Comparison of ENCODE assay signal across 19 cellular contexts in the genomic region with DNA sequence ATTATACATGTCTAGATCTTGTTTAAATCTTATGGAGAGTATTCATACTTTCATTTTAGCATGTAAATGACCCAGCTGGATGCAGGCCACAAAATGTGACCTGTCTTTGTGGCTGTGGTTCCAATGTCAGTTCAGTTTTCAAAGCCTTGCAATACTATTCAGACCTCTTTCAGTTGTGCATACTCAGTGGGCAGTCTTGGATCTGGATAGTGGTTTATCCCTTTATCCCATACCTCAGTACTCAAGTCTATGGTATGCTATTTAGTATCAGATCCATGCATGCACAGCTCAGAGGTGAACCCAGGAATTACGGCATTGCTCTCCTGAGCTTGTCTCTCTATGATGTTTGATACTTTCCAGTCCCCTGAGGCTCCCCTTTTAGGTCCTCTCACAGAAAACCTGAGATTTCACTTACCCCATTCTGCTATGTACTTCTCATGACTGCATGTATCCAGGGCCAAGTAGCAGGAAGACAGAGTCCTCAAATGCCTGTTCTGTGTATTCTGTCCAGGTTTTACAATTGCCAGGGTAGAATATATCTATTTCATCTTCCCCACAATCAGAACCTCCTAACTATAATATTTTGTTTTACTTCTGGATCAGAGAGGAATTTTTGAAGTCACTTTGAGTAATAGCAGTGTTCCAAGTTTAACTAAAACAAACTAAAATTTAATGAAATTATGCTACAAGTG. TPM values are rescaled to one million over a fixed set of nuclear protein-coding genes. Genes with fewer than 3 reads are reported as not detected.
A peak's percentile ranks its signal among the peaks of the same experiment; 100 is the strongest.
DNase-seq lines count a peak whose midpoint lies in the region; ATAC-seq and TF ChIP-seq lines count a peak whose summit lies in the region.
"Had no signal": no experiment of that assay in that cellular context is flagged by ENCODE, and none has a peak within 500 bp of the region (broad histone marks: within the 10 kb centered on the region; RNA-seq: fewer than 3 reads in every experiment).

No MANE protein-coding gene starts in this region.

- no peak for ATAC-seq in GM19328 (IDR thresholded peaks at IDR 0.05; ENCODE audit: unreplicated experiment)
- ATAC-seq: activated T-cell treated with anti-CD3 and anti-CD28 coated beads, Interleukin-2, amount 50 U/mL, for 72 hours; GM12878 had no signal

- H3K36me3 ChIP-seq in osteoblast (ENCODE audit: insufficient read depth, low read length) (no peaks in the 10 kb centered on the region), vagina (no peaks in the 10 kb centered on the region)
- H3K36me3 ChIP-seq: BLaER1, colonic mucosa, SJCRH30, tibial nerve had no signal

- H3K4me3 ChIP-seq in epithelial cell of proximal tubule (ENCODE audit: low read depth, low read length) (no peak overlapping the region), osteoblast (ENCODE audit: insufficient read depth, low read length) (no peak overlapping the region), vagina (no peak overlapping the region)
- H3K4me3 ChIP-seq: BLaER1, colonic mucosa, GM12878, SJCRH30, tibial nerve had no signal

- peak overlapping the region; percentile 27 for H2AFZ ChIP-seq in osteoblast (ENCODE audit: low read length)

- no peak for TF ChIP-seq POLR2A in vagina (IDR thresholded peaks at IDR 0.05)

- no peaks in the 10 kb centered on the region for H3K79me2 ChIP-seq in osteoblast (ENCODE audit: insufficient read depth, low read length)

- H3K4me2 ChIP-seq in osteoblast (ENCODE audit: insufficient read depth, low read length) = peak overlapping the region; percentile 41
- H3K4me2 ChIP-seq: BLaER1 had no signal

- TF ChIP-seq CTCF in epithelial cell of proximal tubule (conservative IDR thresholded peaks at IDR 0.05; ENCODE audit: low read depth, low read length) = peak; percentile 10
- TF ChIP-seq CTCF in osteoblast (IDR thresholded peaks at IDR 0.05; ENCODE audit: extremely low read depth, low read depth, low read length) = no peak
- no peak for TF ChIP-seq CTCF in vagina (IDR thresholded peaks at IDR 0.05)

- no peaks in the 10 kb centered on the region for H3K9me3 ChIP-seq in osteoblast (ENCODE audit: low read depth, low read length)
- peaks cover 7% of the 10 kb centered on the region for H3K9me3 ChIP-seq in vagina
- H3K9me3 ChIP-seq: colonic mucosa, SJCRH30 had no signal

- intact Hi-C loops in vagina (cut with DNase I) = no loop called here

- H4K20me1 ChIP-seq in osteoblast (ENCODE audit: insufficient read depth, low read length) = no peaks in the 10 kb centered on the region
- H4K20me1 ChIP-seq: BLaER1 had no signal

- H3K27ac ChIP-seq in osteoblast (ENCODE audit: low read depth, low read length) (peak overlapping the region; percentile 88), vagina (no peak overlapping the region)
- H3K27ac ChIP-seq: BLaER1, colonic mucosa, SJCRH30, tibial nerve had no signal

- H3K4me1 ChIP-seq in osteoblast (ENCODE audit: insufficient read depth, low read length) (peaks cover 46% of the 10 kb centered on the region), vagina (peaks cover 22% of the 10 kb centered on the region)
- H3K4me1 ChIP-seq: BLaER1, colonic mucosa, SJCRH30 had no signal

- DNase-seq in EH (ENCODE audit: low read depth) (peak; percentile 37), RPMI7951 (ENCODE audit: low read depth) (peak; percentile 61), epithelial cell of proximal tubule (ENCODE audit: low read depth) (no peak), osteoblast (ENCODE audit: insufficient read length, low spot score, missing footprints) (no peak), epidermal melanocyte (ENCODE audit: insufficient read length, low spot score) (no peak), vagina (ENCODE audit: extremely low spot score in 2 of 2) (no peak), DMS79 treated with DMSO at 0.1 percent for 48 hours (lab: John Stamatoyannopoulos, UW) (no peak)
- DNase-seq: activated CD4-positive, alpha-beta T cell treated with anti-CD3 and anti-CD28 coated beads, Interleukin-2, amount 50 U/mL, for 4 hours; activated T-cell treated with anti-CD3 and anti-CD28 coated beads, Interleukin-2, amount 50 U/mL, for 72 hours; colonic mucosa; DND-41; H9; NCI-H1092; SJCRH30; stimulated activated CD4-positive, alpha-beta T cell treated with anti-CD3 and anti-CD28 coated beads, Interleukin-4, amount 100 ng/mL, for 4 hours had no signal

- H3K27me3 ChIP-seq in osteoblast (ENCODE audit: insufficient read depth, low read length) (no peaks in the 10 kb centered on the region), vagina (no peaks in the 10 kb centered on the region)
- H3K27me3 ChIP-seq: BLaER1, colonic mucosa, SJCRH30, tibial nerve had no signal

RNA-seq across cellular contexts. Expression of a gene that starts 6.9 kb away (rescaled TPM):
- total RNA-seq in RPMI7951 (2014; rRNA removed; shearing (Covaris generic)) = 5.2 and 7.7 TPM in 2 replicates
- 0.51 and 0.81 TPM in 2 replicates for total RNA-seq in epithelial cell of proximal tubule
- total RNA-seq in osteoblast = 8.7 and 19.2 TPM in 2 replicates
- total RNA-seq in vagina = 1.7 TPM
- total RNA-seq: activated T-cell treated with anti-CD3 and anti-CD28 coated beads, Interleukin-2, amount 50 U/mL, for 72 hours; GM12878; H9; SJCRH30 had no signal

Comparison
In these comparisons a context has a peak if more than half of its experiments do, and no peak if none do; other contexts are left out.
1. DNase-seq: peak in EH (single experiment) and RPMI7951 (single experiment); none in epithelial cell of proximal tubule (single experiment), osteoblast (single experiment), epidermal melanocyte (single experiment), vagina (0 of 2) and DMS79 treated with DMSO at 0.1 percent for 48 hours (single experiment).